In the genomic region with DNA sequence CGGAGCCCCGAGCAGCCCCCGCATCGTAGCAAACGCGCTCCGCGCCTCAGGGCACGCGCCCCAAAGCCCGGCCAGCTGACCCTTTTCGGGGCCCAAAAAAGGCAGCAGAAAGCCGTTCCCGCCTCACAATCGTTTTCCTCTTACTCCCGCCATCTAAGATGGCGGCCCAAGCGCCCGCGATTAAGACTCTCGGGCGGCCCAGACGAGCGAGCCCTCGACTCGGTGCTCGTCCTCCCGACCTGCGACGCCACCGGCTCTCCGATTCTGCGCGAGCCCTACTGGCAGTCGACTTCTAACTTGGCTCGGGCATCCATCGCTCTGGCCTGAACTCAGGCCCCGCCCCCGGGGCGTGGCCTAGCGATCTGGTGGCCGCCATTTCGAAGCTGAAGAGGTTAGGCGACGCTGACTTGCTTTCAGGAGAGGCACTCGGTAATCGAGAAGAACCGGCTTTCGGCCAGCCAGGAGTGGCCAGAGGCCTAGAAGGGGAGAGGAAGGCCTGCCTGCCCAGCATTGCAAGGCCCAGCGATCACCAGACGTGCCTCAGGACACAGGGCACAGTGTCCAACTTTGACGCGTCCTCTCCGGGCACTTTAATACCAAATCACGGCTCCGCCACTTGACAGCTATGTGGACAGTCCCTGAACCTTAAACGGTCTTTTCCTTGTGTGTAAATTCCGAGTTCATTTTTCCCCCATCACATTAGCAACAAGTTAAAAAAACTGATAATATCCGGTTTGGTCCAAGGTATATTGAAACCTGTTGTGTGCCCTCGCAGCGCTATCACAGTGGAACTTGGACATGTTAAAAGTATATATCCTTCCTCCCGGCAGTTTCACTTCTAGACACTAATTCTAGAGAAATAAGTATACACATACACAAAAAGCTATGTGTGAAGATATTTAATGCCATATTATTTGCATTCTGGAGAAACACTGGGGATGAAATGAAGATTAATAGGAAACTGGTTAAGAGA, we compare ENCODE assay signal across 1 cellular context.
TF ChIP-seq lines count a peak whose summit lies in the region.

RAF1 (minus strand) TSS at position 182 of the 973 bp plus-strand sequence. CDS start 45,396 bp downstream, outside the sequence.

TF ChIP-seq in K562, 482 proteins besides CTCF, POLR2A, EP300 and RAD21 (continued from another document and continues in another):
- TF ChIP-seq ZBTB11 (CRISPR knock-in tag; IDR thresholded peaks at IDR 0.05) (peak in 2 of 3 experiments; percentile 18 to 85; a peak in 3 of 6 replicates), CCAR2 (IDR thresholded peaks at IDR 0.05; ENCODE audit: low read depth, low read length) (no peak), ZFX (CRISPR knock-in tag; IDR thresholded peaks at IDR 0.05) (peak; percentile 97), ZC3H11A (IDR thresholded peaks at IDR 0.05; ENCODE audit: low read depth, low read length) (peak; percentile 77; the same call in 1 of the 2 replicates), POLR2AphosphoS5 (IDR thresholded peaks at IDR 0.05; ENCODE audit: control insufficient read depth, insufficient read depth, low read depth, low read length) (peak; percentile 94), CSDE1 (IDR thresholded peaks at IDR 0.05) (no peak; a peak in 1 of 4 replicates), ZNF583 (CRISPR knock-in tag; IDR thresholded peaks at IDR 0.05) (peak; percentile 83), IFI16 (CRISPR knock-in tag; IDR thresholded peaks at IDR 0.05) (no peak), SUPT5H (IDR thresholded peaks at IDR 0.05) (peak; percentile 98), POLR2G (IDR thresholded peaks at IDR 0.05; ENCODE audit: low read depth, low read length) (peak; percentile 99), ATF6 (CRISPR knock-in tag; IDR thresholded peaks at IDR 0.05) (peak; percentile 41; the same call in 1 of the 2 replicates), POLR2B (IDR thresholded peaks at IDR 0.05; ENCODE audit: low read depth, partially characterized antibody) (peak; percentile 97), ZNF717 (CRISPR knock-in tag; IDR thresholded peaks at IDR 0.05) (0 out of 2 replicates have a peak, but pooled peaks have one; percentile 20), NBN (IDR thresholded peaks at IDR 0.05; ENCODE audit: low read depth) (peak; percentile 61; the same call in 1 of the 2 replicates), CHD7 (IDR thresholded peaks at IDR 0.05; ENCODE audit: low read depth, low read length) (peak; percentile 6), NRF1 (conservative IDR thresholded peaks at IDR 0.05 in 1 of 2, IDR thresholded peaks at IDR 0.05 in 1 of 2) (peak; percentile 94 to 95), ARID1B (IDR thresholded peaks at IDR 0.05) (peak; percentile 39; the same call in 1 of the 2 replicates), BMI1 (IDR thresholded peaks at IDR 0.05; ENCODE audit: low read length) (no peak), TEAD1 (CRISPR knock-in tag; IDR thresholded peaks at IDR 0.05) (peak; percentile 25 to 67; a peak in 1 of 4 replicates), GATAD2A (IDR thresholded peaks at IDR 0.05) (peak; percentile 85; the same call in 1 of the 2 replicates), PPARD (CRISPR knock-in tag; IDR thresholded peaks at IDR 0.05) (no peak), HNRNPK (IDR thresholded peaks at IDR 0.05; ENCODE audit: low read depth, low read length, poor library complexity, severe bottlenecking) (peak; percentile 23), THRAP3 (IDR thresholded peaks at IDR 0.05; ENCODE audit: borderline replicate concordance) (peak; percentile 23; the same call in 1 of the 2 replicates), SRSF7 (optimal IDR thresholded peaks at IDR 0.05; ENCODE audit: low read depth, low read length) (no peak), MYNN (IDR thresholded peaks at IDR 0.05) (no peak), MYNN (CRISPR knock-in tag; IDR thresholded peaks at IDR 0.05) (no peak), ZEB2 (IDR thresholded peaks at IDR 0.05) (peak; percentile 53; the same call in 1 of the 2 replicates), SRSF3 (IDR thresholded peaks at IDR 0.05; ENCODE audit: insufficient read depth, low read length) (peak; percentile 78; the same call in 1 of the 2 replicates), ZKSCAN1 (IDR thresholded peaks at IDR 0.05; ENCODE audit: low read depth, low read length) (peak; percentile 63; the same call in 1 of the 2 replicates), ZBTB7A (IDR thresholded peaks at IDR 0.05; ENCODE audit: borderline replicate concordance, control insufficient read depth, low read depth, low read length) (peak; percentile 26; the same call in 1 of the 2 replicates), HNRNPH1 (optimal IDR thresholded peaks at IDR 0.05; ENCODE audit: low read depth, low read length) (no peak)
- TF ChIP-seq, protein P1, sequence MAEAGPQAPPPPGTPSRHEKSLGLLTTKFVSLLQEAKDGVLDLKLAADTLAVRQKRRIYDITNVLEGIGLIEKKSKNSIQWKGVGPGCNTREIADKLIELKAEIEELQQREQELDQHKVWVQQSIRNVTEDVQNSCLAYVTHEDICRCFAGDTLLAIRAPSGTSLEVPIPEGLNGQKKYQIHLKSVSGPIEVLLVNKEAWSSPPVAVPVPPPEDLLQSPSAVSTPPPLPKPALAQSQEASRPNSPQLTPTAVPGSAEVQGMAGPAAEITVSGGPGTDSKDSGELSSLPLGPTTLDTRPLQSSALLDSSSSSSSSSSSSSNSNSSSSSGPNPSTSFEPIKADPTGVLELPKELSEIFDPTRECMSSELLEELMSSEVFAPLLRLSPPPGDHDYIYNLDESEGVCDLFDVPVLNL (CRISPR knock-in tag; IDR thresholded peaks at IDR 0.05; ENCODE audit: low read depth) = 0 out of 2 replicates have a peak, but pooled peaks have one; percentile 17
- TF ChIP-seq, protein P2, sequence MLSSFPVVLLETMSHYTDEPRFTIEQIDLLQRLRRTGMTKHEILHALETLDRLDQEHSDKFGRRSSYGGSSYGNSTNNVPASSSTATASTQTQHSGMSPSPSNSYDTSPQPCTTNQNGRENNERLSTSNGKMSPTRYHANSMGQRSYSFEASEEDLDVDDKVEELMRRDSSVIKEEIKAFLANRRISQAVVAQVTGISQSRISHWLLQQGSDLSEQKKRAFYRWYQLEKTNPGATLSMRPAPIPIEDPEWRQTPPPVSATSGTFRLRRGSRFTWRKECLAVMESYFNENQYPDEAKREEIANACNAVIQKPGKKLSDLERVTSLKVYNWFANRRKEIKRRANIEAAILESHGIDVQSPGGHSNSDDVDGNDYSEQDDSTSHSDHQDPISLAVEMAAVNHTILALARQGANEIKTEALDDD (IDR thresholded peaks at IDR 0.05) = peak; percentile 44; the same call in 1 of the 2 replicates
- TF ChIP-seq, protein P3, sequence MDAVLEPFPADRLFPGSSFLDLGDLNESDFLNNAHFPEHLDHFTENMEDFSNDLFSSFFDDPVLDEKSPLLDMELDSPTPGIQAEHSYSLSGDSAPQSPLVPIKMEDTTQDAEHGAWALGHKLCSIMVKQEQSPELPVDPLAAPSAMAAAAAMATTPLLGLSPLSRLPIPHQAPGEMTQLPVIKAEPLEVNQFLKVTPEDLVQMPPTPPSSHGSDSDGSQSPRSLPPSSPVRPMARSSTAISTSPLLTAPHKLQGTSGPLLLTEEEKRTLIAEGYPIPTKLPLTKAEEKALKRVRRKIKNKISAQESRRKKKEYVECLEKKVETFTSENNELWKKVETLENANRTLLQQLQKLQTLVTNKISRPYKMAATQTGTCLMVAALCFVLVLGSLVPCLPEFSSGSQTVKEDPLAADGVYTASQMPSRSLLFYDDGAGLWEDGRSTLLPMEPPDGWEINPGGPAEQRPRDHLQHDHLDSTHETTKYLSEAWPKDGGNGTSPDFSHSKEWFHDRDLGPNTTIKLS (IDR thresholded peaks at IDR 0.05; ENCODE audit: borderline replicate concordance, low read depth) = peak; percentile 46; the same call in 1 of the 2 replicates
